In the genomic region with DNA sequence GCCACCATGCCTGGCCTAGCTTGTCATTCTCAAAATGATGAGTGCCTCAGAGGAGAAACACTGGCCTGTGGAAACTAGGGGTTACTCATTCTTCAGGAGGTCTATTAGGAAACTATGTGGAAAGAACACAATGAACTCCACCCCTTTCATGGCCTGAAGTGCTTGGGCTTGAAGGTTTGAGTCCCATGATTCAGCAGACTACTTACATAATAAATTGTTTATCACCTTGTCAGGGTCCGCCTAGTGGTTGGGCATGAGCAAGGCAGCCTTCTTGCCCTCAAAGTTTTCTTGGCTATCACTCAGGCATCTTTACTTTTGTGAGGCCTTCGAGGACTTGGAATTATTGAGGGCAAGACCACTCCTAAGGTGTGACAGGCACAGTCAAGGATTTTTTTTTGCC, we compare ENCODE assay signal across 8 cellular contexts.
DNase-seq lines count a peak whose midpoint lies in the region; ATAC-seq, FAIRE-seq and TF ChIP-seq lines count a peak whose summit lies in the region.

No MANE protein-coding gene starts in this region.

- no peaks in the 10 kb centered on the region for H3K36me3 ChIP-seq in iPS DF 6.9 (ENCODE audit: control insufficient read depth, insufficient read depth, low read length)

- DNase-seq in NCI-H460 (ENCODE audit: extremely low read depth, low read depth) (peak; percentile 9), iPS DF 6.9 (ENCODE audit: low read depth, low spot score) (peak; percentile 5), SW 1271 (lab: John Stamatoyannopoulos, UW) (no peak), HTR-8/SVneo (ENCODE audit: insufficient read length, low spot score) (no peak)
- no peak for DNase-seq in activated naive CD4-positive, alpha-beta T cell treated with Interleukin-2 at 50 U/mL for 16 hours
- no peak for DNase-seq in stimulated activated CD8-positive, alpha-beta memory T cell treated with anti-CD3 and anti-CD28 coated beads, Interleukin-4, amount 100 ng/mL, for 48 hours

- FAIRE-seq in HTR-8/SVneo (lab: Jason Lieb, UNC), result no peak

- no peaks in the 10 kb centered on the region for H3K4me1 ChIP-seq in iPS DF 6.9 (ENCODE audit: control insufficient read depth, insufficient read depth, low read length)

- ATAC-seq in GM18505 (IDR thresholded peaks at IDR 0.05; ENCODE audit: unreplicated experiment) (peak; percentile 89), HG02610 (IDR thresholded peaks at IDR 0.05; ENCODE audit: unreplicated experiment) (peak; percentile 68)

- H3K27me3 ChIP-seq in iPS DF 6.9 (ENCODE audit: control insufficient read depth, insufficient read depth, low read length), result no peaks in the 10 kb centered on the region

- no peak overlapping the region for H3K27ac ChIP-seq in iPS DF 6.9 (ENCODE audit: low read length)

- no CpG with 5 or more reads among the region's 2 CpGs for WGBS in iPS DF 6.9 (ENCODE audit: insufficient coverage, insufficient read length)

- H3K4me3 ChIP-seq in iPS DF 6.9 (ENCODE audit: low read length), result no peak overlapping the region

- H3K9me3 ChIP-seq in iPS DF 6.9 (ENCODE audit: control insufficient read depth, insufficient read depth, low read length), result no peaks in the 10 kb centered on the region

- no peak for TF ChIP-seq POLR2A in GM18505 (IDR thresholded peaks at IDR 0.05; ENCODE audit: borderline replicate concordance, extremely low read depth, insufficient read depth, insufficient read length)

Comparison
In these comparisons a context has a peak if more than half of its experiments do, and no peak if none do; other contexts are left out.
1. DNase-seq: peak in NCI-H460 (single experiment) and iPS DF 6.9 (single experiment); none in activated naive CD4-positive, alpha-beta T cell treated with Interleukin-2 at 50 U/mL for 16 hours (single experiment), SW 1271 (0 of 2), HTR-8/SVneo (single experiment) and stimulated activated CD8-positive, alpha-beta memory T cell treated with anti-CD3 and anti-CD28 coated beads, Interleukin-4, amount 100 ng/mL, for 48 hours (single experiment).